Comparison of ENCODE assay signal across 8 cellular contexts in the genomic region with DNA sequence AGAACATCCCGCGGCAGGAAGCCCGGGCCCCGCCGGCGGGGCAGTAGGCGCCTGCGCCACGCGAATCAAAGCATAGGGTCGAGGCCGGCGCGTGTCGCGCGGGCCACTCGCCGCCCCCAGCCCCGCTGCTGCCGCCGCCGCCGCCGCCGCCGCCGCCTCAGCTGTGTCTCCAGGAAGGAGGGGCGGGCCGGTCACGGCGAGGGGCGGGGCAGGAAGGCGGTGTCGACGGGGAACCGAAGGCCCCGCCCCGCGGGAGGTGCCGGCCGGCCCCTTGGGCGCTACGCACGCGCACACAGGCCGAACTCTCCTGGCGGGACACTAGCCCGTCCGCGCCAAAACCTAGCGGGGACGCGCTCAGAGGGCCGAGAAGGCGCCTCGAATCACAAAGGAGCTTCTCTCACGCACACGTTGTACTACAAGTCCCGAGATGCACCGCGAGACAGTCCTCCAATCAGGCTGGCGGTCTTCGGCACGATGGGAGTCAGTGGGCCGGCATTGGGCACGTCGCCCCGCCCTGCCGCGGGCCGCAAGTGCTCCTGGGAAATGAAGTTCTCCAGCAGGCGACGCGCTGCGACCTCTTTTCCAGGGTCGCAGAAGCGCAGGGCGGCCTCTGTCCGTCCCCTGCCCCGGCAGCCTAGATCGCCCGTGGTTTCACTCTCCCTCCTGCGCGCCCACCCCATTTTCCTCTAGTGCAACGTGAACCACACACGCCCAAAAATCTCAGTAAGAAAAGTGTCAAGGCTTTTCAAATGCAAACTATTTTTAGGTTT. TPM values are rescaled to one million over a fixed set of nuclear protein-coding genes. Genes with fewer than 3 reads are reported as not detected.
A peak's percentile ranks its signal among the peaks of the same experiment; 100 is the strongest.
DNase-seq lines count a peak whose midpoint lies in the region; ATAC-seq, FAIRE-seq and TF ChIP-seq lines count a peak whose summit lies in the region.

RALGAPA2 (minus strand) TSS at position 171 of the 770 bp plus-strand sequence; CDS start at position 7, 164 bp downstream.

- H2BK5ac ChIP-seq in IMR-90 (ENCODE audit: low read depth, low read length, poor library complexity, severe bottlenecking) = peak within 1 kb of the TSS; percentile 96

- no peak for FAIRE-seq in D721Med (lab: Jason Lieb, UNC)

- TF ChIP-seq RAD21 in IMR-90 (IDR thresholded peaks at IDR 0.05; ENCODE audit: low read length) = no peak

- peak within 1 kb of the TSS; percentile 87 to 89 for H4K8ac ChIP-seq in IMR-90 (ENCODE audit: low read depth in 2 of 2, low read length in 2 of 2)

- in situ Hi-C loops in IMR-90 (cut with MboI; ENCODE audit: low sequenced_read_pairs) = no loop called here

- peaks cover 3% of the 10 kb centered on the region; the same call in 1 of the 2 replicates for H3K4me1 ChIP-seq in IMR-90 (ENCODE audit: control insufficient read depth, insufficient read depth, low read length)

- intact Hi-C loops in IMR-90 (cut with micrococcal nuclease) = no loop called here

- H3K23ac ChIP-seq in IMR-90 (ENCODE audit: low read depth, low read length) = no peak within 1 kb of the TSS; the same call in 1 of the 2 replicates

- peak; percentile 35 for DNase-seq in D721Med (ENCODE audit: insufficient read length, low spot score)
- DNase-seq in IMR-90 = peak; percentile 98
- DNase-seq in OCI-M1 (lab: John Stamatoyannopoulos, UW) = peak; percentile 97
- peak; percentile 92 for DNase-seq in activated T-cell treated with anti-CD3 and anti-CD28 coated beads for 24 hours (ENCODE audit: low read depth)
- DNase-seq in epidermal melanocyte (ENCODE audit: insufficient read length, low spot score) = peak; percentile 87
- peak; percentile 97 for DNase-seq in middle frontal gyrus (ENCODE audit: extremely low spot score, low spot score)
- DNase-seq in stimulated activated CD8-positive, alpha-beta memory T cell treated with anti-CD3 and anti-CD28 coated beads, Interleukin-2, amount 100 ng/mL, for 48 hours (ENCODE audit: low read depth in 2 of 2) = peak; percentile 92 to 94

- no peak for TF ChIP-seq POLR2A in IMR-90 (IDR thresholded peaks at IDR 0.05; ENCODE audit: low read depth, low read length)

- H2BK120ac ChIP-seq in IMR-90 (ENCODE audit: low read depth, low read length) = peak within 1 kb of the TSS; percentile 88

- dilution Hi-C loops in IMR-90 (cut with HindIII; ENCODE audit: low sequenced_read_pairs, unreplicated experiment) = no loop called here

- peak within 1 kb of the TSS; percentile 86 for H3K18ac ChIP-seq in IMR-90 (ENCODE audit: low read depth, low read length)

- H3K27ac ChIP-seq in IMR-90 (ENCODE audit: insufficient read depth, low read length) = peak within 1 kb of the TSS; percentile 71

- ATAC-seq in GM21528 (IDR thresholded peaks at IDR 0.05; ENCODE audit: low FRiP score, unreplicated experiment) (peak; percentile 96), IMR-90 (ENCODE audit: low read depth) (peak; percentile 98)

- peak within 1 kb of the TSS; percentile 57; the same call in 1 of the 2 replicates for H4K91ac ChIP-seq in IMR-90 (ENCODE audit: insufficient read depth, low read depth, low read length)

- H3K36me3 ChIP-seq in IMR-90 (ENCODE audit: control insufficient read depth, insufficient read depth, low read length) = no peaks in the 10 kb centered on the region

- H3K4ac ChIP-seq in IMR-90 (ENCODE audit: low read depth, low read length) = peak within 1 kb of the TSS; percentile 71

- peak within 1 kb of the TSS; percentile 92 for H3K4me3 ChIP-seq in IMR-90 (ENCODE audit: insufficient read depth, low read depth, low read length)

- CTCF ChIA-PET in IMR-90 (lab: Yijun Ruan, JAX) = no interaction called here

- no peak within 1 kb of the TSS for H2AK5ac ChIP-seq in IMR-90 (ENCODE audit: low read depth, low read length)

- 0 out of 2 replicates have a peak, but pooled peaks cover 3% of the 10 kb centered on the region for H3K9me1 ChIP-seq in IMR-90 (ENCODE audit: insufficient read depth, low read length)

- H2AK9ac ChIP-seq in IMR-90 (replicated peaks; ENCODE audit: low read depth, low read length, poor library complexity) = peak within 1 kb of the TSS; percentile 88

- peak within 1 kb of the TSS; percentile 69 for H3K9ac ChIP-seq in IMR-90 (ENCODE audit: low read depth, low read length)

- 0% methylated on average over 14 of the region's 87 CpGs; no CpG with 5 or more reads in 1 of the 2 experiments for WGBS in IMR-90 (ENCODE audit: extremely low coverage in 2 of 2, insufficient read length in 1 of 2), 2 experiments

- no peaks in the 10 kb centered on the region for H3K9me3 ChIP-seq in IMR-90 (ENCODE audit: control insufficient read depth, insufficient read depth, low read length)

- peak within 1 kb of the TSS; percentile 99 for H2AFZ ChIP-seq in IMR-90 (replicated peaks; ENCODE audit: low read length, poor library complexity)

- no peak within 1 kb of the TSS for H2BK20ac ChIP-seq in IMR-90 (ENCODE audit: low read depth, low read length)

- no TSS peak for BruUV-seq in IMR-90 (replicated peaks; lab: Mats Ljungman, UMichigan)

- H3K79me1 ChIP-seq in IMR-90 (ENCODE audit: low read depth in 1 of 2, low read length in 2 of 2) = peaks cover 9 to 12% of the 10 kb centered on the region in 2 experiments; a peak in 3 of 4 replicates

- POLR2A ChIA-PET in IMR-90 (lab: Charles Lee; ENCODE audit: unreplicated experiment) = interaction anchor here (0.6 kb wide), 2 partner anchors 9 to 38 kb away, joined by 3 to 4 read pairs; no protein-coding TSS in a partner anchor

- H3K4me2 ChIP-seq in IMR-90 (ENCODE audit: low read depth, low read length) = peak within 1 kb of the TSS; percentile 90

- H4K20me1 ChIP-seq in IMR-90 (ENCODE audit: insufficient read depth, low read length) = no peaks in the 10 kb centered on the region

- no peak for TF ChIP-seq CTCF in D721Med (IDR thresholded peaks at IDR 0.05; ENCODE audit: insufficient read depth, missing control alignments)
- no peak for TF ChIP-seq CTCF in IMR-90 (conservative IDR thresholded peaks at IDR 0.05; ENCODE audit: low read depth, low read length)

- H3K27me3 ChIP-seq in IMR-90 (ENCODE audit: control insufficient read depth, insufficient read depth, low read length) = no peaks in the 10 kb centered on the region

- no peak within 1 kb of the TSS; the same call in 2 of the 3 replicates for H2BK15ac ChIP-seq in IMR-90 (ENCODE audit: low read depth, low read length)

- peak within 1 kb of the TSS; percentile 77 for H4K5ac ChIP-seq in IMR-90 (ENCODE audit: low read depth, low read length)

- H3K14ac ChIP-seq in IMR-90 (replicated peaks; ENCODE audit: low read depth, low read length) = peak within 1 kb of the TSS; percentile 76

- H3K56ac ChIP-seq in IMR-90 (ENCODE audit: extremely low read depth, insufficient read depth, low read length) = no peak within 1 kb of the TSS

TF ChIP-seq in IMR-90, 13 proteins besides CTCF, POLR2A, EP300 and RAD21:
- TF ChIP-seq MXI1 (IDR thresholded peaks at IDR 0.05; ENCODE audit: borderline replicate concordance, low read depth, low read length) = no peak
- TF ChIP-seq, protein P1, sequence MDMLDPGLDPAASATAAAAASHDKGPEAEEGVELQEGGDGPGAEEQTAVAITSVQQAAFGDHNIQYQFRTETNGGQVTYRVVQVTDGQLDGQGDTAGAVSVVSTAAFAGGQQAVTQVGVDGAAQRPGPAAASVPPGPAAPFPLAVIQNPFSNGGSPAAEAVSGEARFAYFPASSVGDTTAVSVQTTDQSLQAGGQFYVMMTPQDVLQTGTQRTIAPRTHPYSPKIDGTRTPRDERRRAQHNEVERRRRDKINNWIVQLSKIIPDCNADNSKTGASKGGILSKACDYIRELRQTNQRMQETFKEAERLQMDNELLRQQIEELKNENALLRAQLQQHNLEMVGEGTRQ (IDR thresholded peaks at IDR 0.05; ENCODE audit: low read depth, low read length) = peak; percentile 92
- no peak for TF ChIP-seq SMC3 (IDR thresholded peaks at IDR 0.05; ENCODE audit: low read depth, low read length)
- TF ChIP-seq FOS (IDR thresholded peaks at IDR 0.05; ENCODE audit: low read depth, low read length) = no peak
- TF ChIP-seq RFX5 (IDR thresholded peaks at IDR 0.05; ENCODE audit: low read depth, low read length) = no peak
- no peak for TF ChIP-seq CHD1 (IDR thresholded peaks at IDR 0.05; ENCODE audit: low read depth, low read length)
- no peak for TF ChIP-seq NFE2L2 (IDR thresholded peaks at IDR 0.05; ENCODE audit: low read depth, low read length)
- TF ChIP-seq MAZ (IDR thresholded peaks at IDR 0.05; ENCODE audit: borderline replicate concordance, low read depth, low read length) = peak; percentile 51; the same call in 1 of the 2 replicates

RNA-seq across cellular contexts. Expression of gene RALGAPA2, which starts in this region (rescaled TPM):
- total RNA-seq in IMR-90 (2012; rRNA removed) = 3.9 and 4.7 TPM in 2 replicates
- polyA plus RNA-seq in IMR-90 (2012; rRNA removed) = 1.1 and 1.3 TPM in 2 replicates
- 0.46 and 0.47 TPM in 2 replicates for polyA plus RNA-seq in IMR-90 (2012; cell fraction: cytosol; rRNA removed)
- 1.1 and 3.5 TPM in 2 replicates for polyA plus RNA-seq in IMR-90 (2012; cell fraction: nucleus; rRNA removed; ENCODE audit: low replicate concordance)

Comparison
In these comparisons a context has a peak if more than half of its experiments do, and no peak if none do; other contexts are left out.
1. Peak in every context shown above with its lines: DNase-seq, ATAC-seq, H3K4me3 ChIP-seq and H3K27ac ChIP-seq.
2. DNase-seq: peak in every context shown above with its lines; median percentile 98 in IMR-90; 97 in OCI-M1; 97 in middle frontal gyrus; 93 in stimulated activated CD8-positive, alpha-beta memory T cell treated with anti-CD3 and anti-CD28 coated beads, Interleukin-2, amount 100 ng/mL, for 48 hours; 92 in activated T-cell treated with anti-CD3 and anti-CD28 coated beads for 24 hours; 87 in epidermal melanocyte; 35 in D721Med.